Comparison of ENCODE assay signal across 9 cellular contexts in genomic region chr17:882827-883585, GRCh38.
A peak's percentile ranks its signal among the peaks of the same experiment; 100 is the strongest.
DNase-seq lines count a peak whose midpoint lies in the region; ATAC-seq and TF ChIP-seq lines count a peak whose summit lies in the region.
"Had no signal": no experiment of that assay in that cellular context is flagged by ENCODE, and none has a peak within 500 bp of the region (broad histone marks: within the 10 kb centered on the region; RNA-seq: fewer than 3 reads in every experiment).

No MANE protein-coding gene starts in this region.

- H3K4me1 Mint-ChIP-seq in naive thymus-derived CD4-positive, alpha-beta T cell, result peaks cover 2 to 6% (median 4%) of the 10 kb centered on the region in 7 donors

- POLR2A ChIA-PET in naive thymus-derived CD4-positive, alpha-beta T cell (lab: Charles Lee), result no interaction called here
- POLR2A ChIA-PET in A673 (lab: Charles Lee; ENCODE audit: low non-redundant PET), result no interaction called here

- H3K4me2 ChIP-seq in mesendoderm (ENCODE audit: low read length), result no peak overlapping the region

- H3K56ac ChIP-seq in mesendoderm (ENCODE audit: low read length), result peak overlapping the region; percentile 44

- H3K9me3 Mint-ChIP-seq in naive thymus-derived CD4-positive, alpha-beta T cell, result no peaks in the 10 kb centered on the region

- DNase-seq in NCI-H226, result peak; percentile 33
- DNase-seq in epidermal melanocyte (ENCODE audit: insufficient read length, low spot score), result peak; percentile 89
- peak; percentile 88 for DNase-seq in mesendoderm
- DNase-seq in ureter (ENCODE audit: low spot score), result peak; percentile 66
- no peak for DNase-seq in naive thymus-derived CD4-positive, alpha-beta T cell
- no peak for DNase-seq in A673 (ENCODE audit: low spot score)
- DNase-seq: stimulated activated CD4-positive, alpha-beta T cell treated with anti-CD3 and anti-CD28 coated beads, Interleukin-12 subunit alpha, Interleukin-12 subunit beta, amount 100 ng/mL, for 4 hours; T-helper 2 cell had no signal

- H3K36me3 Mint-ChIP-seq in naive thymus-derived CD4-positive, alpha-beta T cell, result no peaks in the 10 kb centered on the region

- no TSS peak for BruUV-seq in A673 (replicated peaks; lab: Mats Ljungman, UMichigan)

- no peak overlapping the region for H4K5ac ChIP-seq in mesendoderm (ENCODE audit: low read length)

- intact Hi-C loops in naive thymus-derived CD4-positive, alpha-beta T cell (cut with micrococcal nuclease), result no loop called here
- intact Hi-C loops in A673 (cut with micrococcal nuclease; ENCODE audit: unreplicated experiment), result no loop called here

- no peaks in the 10 kb centered on the region for H3K27me3 ChIP-seq in mesendoderm (ENCODE audit: insufficient read depth, low read length, poor library complexity)
- H3K27me3 ChIP-seq in naive thymus-derived CD4-positive, alpha-beta T cell (ENCODE audit: control insufficient read depth in 2 of 2, insufficient read depth in 2 of 2, low read length in 2 of 2), result no peaks in the 10 kb centered on the region
- no peaks in the 10 kb centered on the region for H3K27me3 ChIP-seq in A673 (replicated peaks; ENCODE audit: insufficient read depth, low read depth, low read length, poor library complexity)

- no peak overlapping the region for H2BK15ac ChIP-seq in mesendoderm (replicated peaks; ENCODE audit: low read depth)

- H3K27me3 Mint-ChIP-seq in naive thymus-derived CD4-positive, alpha-beta T cell, result peaks cover 2 to 33% (median 20%) of the 10 kb centered on the region in 5 donors

- peaks cover 58% of the 10 kb centered on the region for H3K79me2 ChIP-seq in mesendoderm (ENCODE audit: control insufficient read depth, insufficient read depth, low read length)

- H3K36me3 ChIP-seq in mesendoderm (ENCODE audit: control insufficient read depth, insufficient read depth, low read length) (no peaks in the 10 kb centered on the region), A673 (ENCODE audit: insufficient read depth, low read length, poor library complexity, severe bottlenecking) (no peaks in the 10 kb centered on the region)
- no peaks in the 10 kb centered on the region for H3K36me3 ChIP-seq in naive thymus-derived CD4-positive, alpha-beta T cell (ENCODE audit: control insufficient read depth in 2 of 3, insufficient read depth in 3 of 3, low read length in 3 of 3)

- no peak overlapping the region for H3K18ac ChIP-seq in mesendoderm (ENCODE audit: low read length)

- H3K4me3 ChIP-seq in mesendoderm (ENCODE audit: low read length) (no peak overlapping the region), A673 (ENCODE audit: low read depth, low read length, poor library complexity, severe bottlenecking) (no peak overlapping the region)
- no peak overlapping the region for H3K4me3 ChIP-seq in naive thymus-derived CD4-positive, alpha-beta T cell (ENCODE audit: low read length)

- peaks cover 36% of the 10 kb centered on the region for H3K79me1 ChIP-seq in mesendoderm (ENCODE audit: low read length)

- TF ChIP-seq CTCF in A673 (conservative IDR thresholded peaks at IDR 0.05; ENCODE audit: low read depth, low read length), result no peak

- CTCF ChIA-PET in naive thymus-derived CD4-positive, alpha-beta T cell (lab: Charles Lee), result interaction anchor here (1.3 kb wide), 1 partner anchor 114 kb away, joined by 4 read pairs; the partner anchor contains the start of gene TIMM22
- CTCF ChIA-PET in A673 (lab: Charles Lee), result no interaction called here

- H3K27ac ChIP-seq in mesendoderm (ENCODE audit: low read depth, low read length), result no peak overlapping the region
- no peak overlapping the region for H3K27ac ChIP-seq in naive thymus-derived CD4-positive, alpha-beta T cell (ENCODE audit: low read depth, low read length)
- no peak overlapping the region for H3K27ac ChIP-seq in A673 (ENCODE audit: low read depth, low read length, poor library complexity, severe bottlenecking)

- H2BK120ac ChIP-seq in mesendoderm (ENCODE audit: low read depth, low read length), result no peak overlapping the region

- no peak overlapping the region for H3K27ac Mint-ChIP-seq in naive thymus-derived CD4-positive, alpha-beta T cell

- no peak overlapping the region for H2BK5ac ChIP-seq in mesendoderm (ENCODE audit: low read length)

- no peak overlapping the region for H3K4ac ChIP-seq in mesendoderm (ENCODE audit: low read depth, low read length)

- no peak overlapping the region for H3K23ac ChIP-seq in mesendoderm (ENCODE audit: low read length)

- H4K8ac ChIP-seq in mesendoderm (ENCODE audit: low read depth, low read length), result no peak overlapping the region

- no peak overlapping the region for H3K4me3 Mint-ChIP-seq in naive thymus-derived CD4-positive, alpha-beta T cell

- WGBS in mesendoderm (ENCODE audit: extremely low coverage, insufficient coverage, low lambda C conversion rate), result no CpG with 5 or more reads among the region's 14 CpGs

- no peaks in the 10 kb centered on the region for H3K9me3 ChIP-seq in naive thymus-derived CD4-positive, alpha-beta T cell (ENCODE audit: control insufficient read depth in 2 of 3, low read length in 3 of 3)
- H3K9me3 ChIP-seq in A673 (ENCODE audit: low read depth, low read length, poor library complexity, severe bottlenecking), result no peaks in the 10 kb centered on the region

- H3K4me1 ChIP-seq in mesendoderm (ENCODE audit: control insufficient read depth, low read depth, low read length) (peaks cover 17% of the 10 kb centered on the region), A673 (ENCODE audit: insufficient read depth, low read length, poor library complexity, severe bottlenecking) (peaks cover 4% of the 10 kb centered on the region)
- H3K4me1 ChIP-seq in naive thymus-derived CD4-positive, alpha-beta T cell (ENCODE audit: control insufficient read depth in 2 of 2, insufficient read depth in 2 of 2, low read length in 2 of 2), result peaks cover 0 to 3% of the 10 kb centered on the region in 2 donors

- ATAC-seq in GM21737 (IDR thresholded peaks at IDR 0.05; ENCODE audit: unreplicated experiment), result no peak
- no peak for ATAC-seq in naive thymus-derived CD4-positive, alpha-beta T cell

- no peak overlapping the region for H2AK5ac ChIP-seq in mesendoderm (ENCODE audit: low read length)

- H3K9ac ChIP-seq in mesendoderm (ENCODE audit: low read length), result peak overlapping the region; percentile 32

Comparison
In these comparisons a context has a peak if more than half of its experiments do, and no peak if none do; other contexts are left out.
1. DNase-seq: peak in NCI-H226 (single experiment), epidermal melanocyte (single experiment), mesendoderm (single experiment) and ureter (single experiment); none in naive thymus-derived CD4-positive, alpha-beta T cell (0 of 9) and A673 (single experiment).